11 cellular contexts compared by ENCODE assay signal in genomic region chr17:8056232-8056975, GRCh38. TPM values are rescaled to one million over a fixed set of nuclear protein-coding genes. Genes with fewer than 3 reads are reported as not detected.
A peak's percentile ranks its signal among the peaks of the same experiment; 100 is the strongest.
DNase-seq lines count a peak whose midpoint lies in the region; ATAC-seq, FAIRE-seq and TF ChIP-seq lines count a peak whose summit lies in the region.
"Had no signal": no experiment of that assay in that cellular context is flagged by ENCODE, and none has a peak within 500 bp of the region (broad histone marks: within the 10 kb centered on the region; RNA-seq: fewer than 3 reads in every experiment).

No MANE protein-coding gene starts in this region.

- DNase-seq in DMS53 (lab: John Stamatoyannopoulos, UW), result peak; percentile 47
- no peak for DNase-seq in DMS53 treated with DMSO at 0.1 percent for 48 hours (lab: John Stamatoyannopoulos, UW; ENCODE audit: unreplicated experiment)
- DNase-seq in activated naive CD4-positive, alpha-beta T cell treated with anti-CD3 and anti-CD28 coated beads, Interleukin-2, amount 50 U/mL, for 72 hours (ENCODE audit: low spot score in 2 of 2), result peak in 1 of 2 donors; percentile 55
- DNase-seq in DMS114 treated with DMSO at 0.1 percent for 48 hours (lab: John Stamatoyannopoulos, UW; ENCODE audit: unreplicated experiment), result no peak
- DNase-seq in nephron progenitor cell, result no peak

- H3K27me3 Mint-ChIP-seq in stimulated activated memory B cell treated with anti-CD40 and anti-IgM and Interleukin-4, amounts not matched to agents 10 μg/mL and 1 μg/mL and 100 μg/mL, for 72 hours, result peaks cover 12% of the 10 kb centered on the region
- peaks cover 51% of the 10 kb centered on the region for H3K27me3 Mint-ChIP-seq in nephron progenitor cell (ENCODE audit: low read depth, poor library complexity)

- no peak for TF ChIP-seq RAD21 in Ishikawa (IDR thresholded peaks at IDR 0.05; ENCODE audit: low read depth)

- no peak for TF ChIP-seq CTCF in nephron progenitor cell (IDR thresholded peaks at IDR 0.05)

- peak overlapping the region; percentile 10 for H3K4me3 Mint-ChIP-seq in stimulated activated memory B cell treated with anti-CD40 and anti-IgM and Interleukin-4, amounts not matched to agents 10 μg/mL and 1 μg/mL and 100 μg/mL, for 72 hours
- no peak overlapping the region for H3K4me3 Mint-ChIP-seq in nephron progenitor cell
- H3K4me3 Mint-ChIP-seq: neural crest cell, T-cell had no signal

- no peaks in the 10 kb centered on the region for H3K9me3 Mint-ChIP-seq in activated naive CD4-positive, alpha-beta T cell treated with anti-CD3 and anti-CD28 coated beads, Interleukin-2, amount 50 U/mL, for 72 hours
- no peaks in the 10 kb centered on the region for H3K9me3 Mint-ChIP-seq in stimulated activated memory B cell treated with anti-CD40 and anti-IgM and Interleukin-4, amounts not matched to agents 10 μg/mL and 1 μg/mL and 100 μg/mL, for 72 hours
- no peaks in the 10 kb centered on the region for H3K9me3 Mint-ChIP-seq in nephron progenitor cell
- H3K9me3 Mint-ChIP-seq: neural crest cell, T-cell had no signal

- no peaks in the 10 kb centered on the region for H3K36me3 Mint-ChIP-seq in activated naive CD4-positive, alpha-beta T cell treated with anti-CD3 and anti-CD28 coated beads, Interleukin-2, amount 50 U/mL, for 72 hours
- H3K36me3 Mint-ChIP-seq in stimulated activated memory B cell treated with anti-CD40 and anti-IgM and Interleukin-4, amounts not matched to agents 10 μg/mL and 1 μg/mL and 100 μg/mL, for 72 hours, result no peaks in the 10 kb centered on the region
- no peaks in the 10 kb centered on the region for H3K36me3 Mint-ChIP-seq in nephron progenitor cell (ENCODE audit: low read depth)
- H3K36me3 Mint-ChIP-seq: T-cell had no signal

- no peak overlapping the region for H3K27ac Mint-ChIP-seq in activated naive CD4-positive, alpha-beta T cell treated with anti-CD3 and anti-CD28 coated beads, Interleukin-2, amount 50 U/mL, for 72 hours
- H3K27ac Mint-ChIP-seq in stimulated activated memory B cell treated with anti-CD40 and anti-IgM and Interleukin-4, amounts not matched to agents 10 μg/mL and 1 μg/mL and 100 μg/mL, for 72 hours, result peak overlapping the region; percentile 53
- H3K27ac Mint-ChIP-seq in nephron progenitor cell, result no peak overlapping the region

- FAIRE-seq in islet of Langerhans (lab: Jason Lieb, UNC), result peak; percentile 13
- FAIRE-seq: A204.1 had no signal

- peaks cover 22% of the 10 kb centered on the region for H3K4me1 Mint-ChIP-seq in stimulated activated memory B cell treated with anti-CD40 and anti-IgM and Interleukin-4, amounts not matched to agents 10 μg/mL and 1 μg/mL and 100 μg/mL, for 72 hours
- peaks cover 12% of the 10 kb centered on the region for H3K4me1 Mint-ChIP-seq in nephron progenitor cell

- peak; percentile 62 to 79 for ATAC-seq in activated naive CD4-positive, alpha-beta T cell treated with anti-CD3 and anti-CD28 coated beads, Interleukin-2, amount 50 U/mL, for 72 hours
- ATAC-seq in stimulated activated memory B cell treated with anti-CD40 and anti-IgM and Interleukin-4, amounts not matched to agents 10 μg/mL and 1 μg/mL and 100 μg/mL, for 72 hours, result peak; percentile 88
- ATAC-seq: T-cell had no signal

- TF ChIP-seq EP300 in Ishikawa (IDR thresholded peaks at IDR 0.05; ENCODE audit: borderline replicate concordance), result no peak

TF ChIP-seq in Ishikawa, 13 proteins besides CTCF, POLR2A, EP300 and RAD21:
- TF ChIP-seq CEBPB (IDR thresholded peaks at IDR 0.05), result peak; percentile 67; the same call in 1 of the 2 replicates
- TF ChIP-seq REST (IDR thresholded peaks at IDR 0.05; ENCODE audit: low read depth), result no peak

RNA-seq across cellular contexts. Expression of gene ALOX15B, which starts 17.5 kb away (rescaled TPM):
- total RNA-seq in activated naive CD4-positive, alpha-beta T cell treated with anti-CD3 and anti-CD28 coated beads, Interleukin-2, amount 50 U/mL, for 72 hours, result not detected
- total RNA-seq: neural crest cell had no signal

RNA-seq across cellular contexts. Expression of gene ALOX12B, which starts 31.1 kb away (rescaled TPM):
- total RNA-seq in activated naive CD4-positive, alpha-beta T cell treated with anti-CD3 and anti-CD28 coated beads, Interleukin-2, amount 50 U/mL, for 72 hours, result 1 to 10 TPM; 1.5 to 3.2 TPM
- total RNA-seq: neural crest cell had no signal

RNA-seq across cellular contexts. Expression of gene GUCY2D, which starts 54.0 kb away (rescaled TPM):
- total RNA-seq in activated naive CD4-positive, alpha-beta T cell treated with anti-CD3 and anti-CD28 coated beads, Interleukin-2, amount 50 U/mL, for 72 hours, result under 1 TPM in 1 of 2 donors, not detected in 1; 0.19 TPM
- total RNA-seq: neural crest cell had no signal
